ENCODE assay signal across 8 cellular contexts in the genomic region with DNA sequence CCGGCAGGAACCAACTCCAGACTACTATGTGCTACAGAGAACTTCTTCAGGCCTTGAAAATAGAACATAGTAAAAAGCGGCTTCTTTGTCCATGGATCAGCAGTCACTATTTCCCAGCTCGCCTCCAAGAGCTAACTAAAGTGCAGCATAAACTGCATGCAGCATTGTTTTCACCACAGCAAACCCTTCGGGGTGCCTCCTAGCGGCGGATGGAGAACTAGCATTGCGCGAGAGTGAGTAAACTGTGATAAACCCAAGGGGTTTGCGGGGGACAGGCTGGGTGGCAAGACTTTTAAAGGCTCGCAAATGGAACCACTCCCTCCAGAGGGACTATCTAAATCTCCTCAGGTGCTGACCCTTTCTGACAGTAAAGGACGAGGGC. TPM values are rescaled to one million over a fixed set of nuclear protein-coding genes. Genes with fewer than 3 reads are reported as not detected.
DNase-seq lines count a peak whose midpoint lies in the region; ATAC-seq and TF ChIP-seq lines count a peak whose summit lies in the region.

No MANE protein-coding gene starts in this region.

- DNase-seq in GM19238 (ENCODE audit: insufficient read length, low spot score), result peak; percentile 16
- DNase-seq in SKM-1 (lab: John Stamatoyannopoulos, UW; ENCODE audit: unreplicated experiment), result peak; percentile 61
- DNase-seq in cardiac muscle cell (ENCODE audit: low read depth in 1 of 2, low spot score in 1 of 2), result peak; percentile 53 to 66
- no peak for DNase-seq in skeletal muscle cell (ENCODE audit: low read depth)
- DNase-seq in omental fat pad (ENCODE audit: low spot score), result no peak
- DNase-seq in cerebellar cortex (ENCODE audit: low spot score), result no peak

- H3K27me3 ChIP-seq in cardiac muscle cell, result peaks cover 35% of the 10 kb centered on the region

- H3K36me3 ChIP-seq in cardiac muscle cell, result no peaks in the 10 kb centered on the region

- ATAC-seq in omental fat pad (ENCODE audit: low FRiP score) (no peak), GM18502 (IDR thresholded peaks at IDR 0.05; ENCODE audit: poor library complexity, unreplicated experiment) (no peak)

- H3K27ac ChIP-seq in 22Rv1, result no peak overlapping the region
- H3K27ac ChIP-seq in cardiac muscle cell, result no peak overlapping the region

- H3K4me1 ChIP-seq in cardiac muscle cell (ENCODE audit: low read depth), result no peaks in the 10 kb centered on the region

- no peaks in the 10 kb centered on the region for H3K9me3 ChIP-seq in cardiac muscle cell (ENCODE audit: low read depth)

- TF ChIP-seq CTCF in 22Rv1 (IDR thresholded peaks at IDR 0.05) (peak; percentile 77), cardiac muscle cell (IDR thresholded peaks at IDR 0.05; ENCODE audit: low read depth, low read length) (peak; percentile 79), omental fat pad (IDR thresholded peaks at IDR 0.05) (no peak)

- H3K4me3 ChIP-seq in cardiac muscle cell (peak overlapping the region; percentile 56), skeletal muscle cell (ENCODE audit: low read depth, low read length) (peak overlapping the region; percentile 48)

RNA-seq across cellular contexts. Expression of a gene that starts 21.6 kb away (rescaled TPM):
- total RNA-seq in cardiac muscle cell (0.09 and 0.32 TPM in 2 replicates), omental fat pad (1 to 10 TPM in 3 of 4 donors, not detected in 1; 1.1 to 3.9 (median 2.6) TPM)
- polyA plus RNA-seq in cardiac muscle cell, result 0.66 TPM in 1 of 2 replicates, not detected in the other

Comparison
In these comparisons a context has a peak if more than half of its experiments do, and no peak if none do; other contexts are left out.
1. CTCF ChIP-seq: peak in 22Rv1 (single experiment) and cardiac muscle cell (single experiment); none in omental fat pad (0 of 3).
2. DNase-seq: peak in GM19238 (single experiment), SKM-1 (single experiment) and cardiac muscle cell (2 of 2); none in skeletal muscle cell (single experiment), omental fat pad (single experiment) and cerebellar cortex (single experiment).